ENCODE assay signal across 30 cellular contexts in the genomic region with DNA sequence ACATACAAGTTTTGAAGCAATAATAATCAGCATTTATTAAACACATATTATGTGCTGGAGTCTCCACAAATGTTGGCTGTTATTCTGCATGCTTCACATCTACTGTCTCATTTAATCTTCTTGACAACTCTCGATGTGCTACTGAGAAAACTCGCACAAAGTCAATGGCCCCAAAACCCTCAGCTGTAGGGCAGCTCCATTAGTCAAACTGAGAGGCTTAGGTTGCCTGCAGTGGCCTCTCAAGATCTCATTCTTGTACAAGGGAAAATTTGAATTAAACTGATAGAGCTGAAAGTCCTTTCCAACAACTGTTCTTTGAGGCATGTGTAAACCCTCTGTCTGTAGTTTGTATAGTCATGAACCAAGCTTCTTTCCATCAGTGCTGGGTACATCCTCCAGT.
"Had no signal": no experiment of that assay in that cellular context is flagged by ENCODE, and none has a peak within 500 bp of the region (broad histone marks: within the 10 kb centered on the region; RNA-seq: fewer than 3 reads in every experiment).

No MANE protein-coding gene starts in this region.

- H3K27me3 Mint-ChIP-seq: activated CD8-positive, alpha-beta T cell treated with anti-CD3 and anti-CD28 coated beads for 36 hours; activated naive CD4-positive, alpha-beta T cell treated with anti-CD3 and anti-CD28 coated beads, Interleukin-2, amount 50 U/mL, for 24 hours; activated naive CD8-positive, alpha-beta T cell treated with anti-CD3 and anti-CD28 coated beads for 36 hours; activated naive CD8-positive, alpha-beta T cell treated with anti-CD3 and anti-CD28 coated beads, Interleukin-2, amount 50 U/mL, for 24 hours; activated T-helper 17 cell treated with anti-CD3 and anti-CD28 coated beads, Interleukin-2, amount 50 U/mL, for 72 hours; effector memory CD8-positive, alpha-beta T cell; T-helper 17 cell had no signal

- H3K27me3 ChIP-seq: adrenal gland, body of pancreas, esophagus squamous epithelium, gastroesophageal sphincter, heart right ventricle, hepatocyte had no signal

- H3K4me1 Mint-ChIP-seq: activated naive CD4-positive, alpha-beta T cell treated with anti-CD3 and anti-CD28 coated beads, Interleukin-2, amount 50 U/mL, for 24 hours; activated naive CD8-positive, alpha-beta T cell treated with anti-CD3 and anti-CD28 coated beads for 36 hours; activated naive CD8-positive, alpha-beta T cell treated with anti-CD3 and anti-CD28 coated beads, Interleukin-2, amount 50 U/mL, for 24 hours; activated T-helper 17 cell treated with anti-CD3 and anti-CD28 coated beads, Interleukin-2, amount 50 U/mL, for 72 hours had no signal

- H3K9me3 Mint-ChIP-seq: activated CD8-positive, alpha-beta T cell treated with anti-CD3 and anti-CD28 coated beads for 36 hours; activated naive CD4-positive, alpha-beta T cell treated with anti-CD3 and anti-CD28 coated beads, Interleukin-2, amount 50 U/mL, for 24 hours; activated naive CD8-positive, alpha-beta T cell treated with anti-CD3 and anti-CD28 coated beads for 36 hours; activated naive CD8-positive, alpha-beta T cell treated with anti-CD3 and anti-CD28 coated beads, Interleukin-2, amount 50 U/mL, for 24 hours; activated T-helper 17 cell treated with anti-CD3 and anti-CD28 coated beads, Interleukin-2, amount 50 U/mL, for 72 hours; effector memory CD8-positive, alpha-beta T cell had no signal

- H3K27ac ChIP-seq: adrenal gland, body of pancreas, esophagus squamous epithelium, heart right ventricle, hepatocyte had no signal

- H3K36me3 ChIP-seq: adrenal gland, gastroesophageal sphincter had no signal

- H3K36me3 Mint-ChIP-seq: activated naive CD8-positive, alpha-beta T cell treated with anti-CD3 and anti-CD28 coated beads for 36 hours; WTC11 had no signal

- H3K27ac Mint-ChIP-seq: activated CD8-positive, alpha-beta T cell treated with anti-CD3 and anti-CD28 coated beads for 36 hours; activated naive CD4-positive, alpha-beta T cell treated with anti-CD3 and anti-CD28 coated beads, Interleukin-2, amount 50 U/mL, for 24 hours; activated naive CD8-positive, alpha-beta T cell treated with anti-CD3 and anti-CD28 coated beads for 36 hours; activated naive CD8-positive, alpha-beta T cell treated with anti-CD3 and anti-CD28 coated beads, Interleukin-2, amount 50 U/mL, for 24 hours; activated T-helper 17 cell treated with anti-CD3 and anti-CD28 coated beads, Interleukin-2, amount 50 U/mL, for 72 hours; effector memory CD8-positive, alpha-beta T cell; T-helper 17 cell; WTC11 had no signal

- H3K9me3 ChIP-seq: adrenal gland, body of pancreas, esophagus squamous epithelium, gastroesophageal sphincter, heart right ventricle had no signal

- H3K4me3 Mint-ChIP-seq: activated CD8-positive, alpha-beta T cell treated with anti-CD3 and anti-CD28 coated beads for 36 hours; activated naive CD4-positive, alpha-beta T cell treated with anti-CD3 and anti-CD28 coated beads, Interleukin-2, amount 50 U/mL, for 24 hours; activated naive CD8-positive, alpha-beta T cell treated with anti-CD3 and anti-CD28 coated beads for 36 hours; activated naive CD8-positive, alpha-beta T cell treated with anti-CD3 and anti-CD28 coated beads, Interleukin-2, amount 50 U/mL, for 24 hours; activated T-cell treated with anti-CD3 and anti-CD28 coated beads, Interleukin-2, amount 50 U/mL, for 4 hours; activated T-helper 17 cell treated with anti-CD3 and anti-CD28 coated beads, Interleukin-2, amount 50 U/mL, for 72 hours; effector memory CD8-positive, alpha-beta T cell; T-helper 17 cell; WTC11 had no signal

- DNase-seq: activated CD4-positive, alpha-beta T cell treated with anti-CD3 and anti-CD28 coated beads for 48 hours; activated CD4-positive, alpha-beta T cell treated with anti-CD3 and anti-CD28 coated beads, Interleukin-2, amount 50 U/mL, for 1 hour; activated CD4-positive, alpha-beta T cell treated with anti-CD3 and anti-CD28 coated beads, Interleukin-2, amount 50 U/mL, for 48 hours; activated CD8-positive, alpha-beta memory T cell treated with anti-CD3 and anti-CD28 coated beads for 24 hours; activated CD8-positive, alpha-beta T cell treated with anti-CD3 and anti-CD28 coated beads for 36 hours; activated effector memory CD4-positive, alpha-beta T cell treated with Interleukin-2 at 50 U/mL for 16 hours; activated gamma-delta T cell treated with Interleukin-2 at 50 U/mL for 16 hours; activated naive CD4-positive, alpha-beta T cell treated with Interleukin-2 at 50 U/mL for 16 hours; activated naive CD8-positive, alpha-beta T cell treated with anti-CD3 and anti-CD28 coated beads for 36 hours; activated naive CD8-positive, alpha-beta T cell treated with anti-CD3 and anti-CD28 coated beads, Interleukin-2, amount 50 U/mL, for 24 hours; activated T-cell treated with anti-CD3 and anti-CD28 coated beads, Interleukin-2, amount 50 U/mL, for 4 hours; adrenal gland; amygdala; aorta; body of pancreas; caudate nucleus; cortex of kidney; dermis blood vessel endothelial cell; effector CD4-positive, alpha-beta T cell; effector memory CD8-positive, alpha-beta T cell; erythroblast; esophagus squamous epithelium; foreskin melanocyte; heart right ventricle; T-helper 17 cell had no signal

- ATAC-seq: activated CD8-positive, alpha-beta T cell treated with anti-CD3 and anti-CD28 coated beads for 36 hours; activated naive CD8-positive, alpha-beta T cell treated with anti-CD3 and anti-CD28 coated beads, Interleukin-2, amount 50 U/mL, for 24 hours; activated T-cell treated with anti-CD3 and anti-CD28 coated beads, Interleukin-2, amount 50 U/mL, for 4 hours; activated T-helper 17 cell treated with anti-CD3 and anti-CD28 coated beads, Interleukin-2, amount 50 U/mL, for 72 hours; body of pancreas; effector memory CD8-positive, alpha-beta T cell; gastroesophageal sphincter; heart right ventricle; T-helper 17 cell; WTC11 had no signal

- H3K4me1 ChIP-seq: adrenal gland, esophagus squamous epithelium had no signal

- H3K4me3 ChIP-seq: adrenal gland, body of pancreas, esophagus squamous epithelium, gastroesophageal sphincter, heart right ventricle, hepatocyte had no signal
